Comparison of ENCODE assay signal across 14 cellular contexts in genomic region chr22:28935713-28936112, GRCh38. TPM values are rescaled to one million over a fixed set of nuclear protein-coding genes. Genes with fewer than 3 reads are reported as not detected.
DNase-seq lines count a peak whose midpoint lies in the region; ATAC-seq and TF ChIP-seq lines count a peak whose summit lies in the region.
"Had no signal": no experiment of that assay in that cellular context is flagged by ENCODE, and none has a peak within 500 bp of the region (broad histone marks: within the 10 kb centered on the region; RNA-seq: fewer than 3 reads in every experiment).

No MANE protein-coding gene starts in this region.

- TF ChIP-seq CTCF in GM12865 (IDR thresholded peaks at IDR 0.05; ENCODE audit: insufficient read depth, low read depth, low read length, missing control alignments) (peak; percentile 39), endothelial cell (IDR thresholded peaks at IDR 0.05; ENCODE audit: unreplicated experiment) (peak; percentile 41), psoas muscle (IDR thresholded peaks at IDR 0.05) (peak; percentile 5), thyroid gland (IDR thresholded peaks at IDR 0.05) (peak in 1 of 6 experiments; percentile 20)

- ATAC-seq in psoas muscle (no peak), HG03520 (IDR thresholded peaks at IDR 0.05; ENCODE audit: unreplicated experiment) (no peak)
- ATAC-seq: mucosa of descending colon, right cardiac atrium, Right ventricle myocardium inferior had no signal

- peaks cover 11% of the 10 kb centered on the region for H3K4me1 ChIP-seq in psoas muscle
- peaks cover 32 to 47% of the 10 kb centered on the region in 2 donors for H3K4me1 ChIP-seq in thyroid gland

- H3K27ac Mint-ChIP-seq in endothelial cell (ENCODE audit: unreplicated experiment): no peak overlapping the region

- H3K27me3 ChIP-seq in psoas muscle (ENCODE audit: insufficient read depth in 3 of 3, low read length in 2 of 3) (no peaks in the 10 kb centered on the region), thyroid gland (no peaks in the 10 kb centered on the region)
- H3K27me3 ChIP-seq: suprapubic skin had no signal

- no peaks in the 10 kb centered on the region for H3K9me3 Mint-ChIP-seq in endothelial cell (ENCODE audit: unreplicated experiment)

- 94 to 97% (median 96%) methylated on average over 4 of the region's 4 CpGs for WGBS in psoas muscle, 3 donors
- WGBS in thyroid gland, 2 donors: 93 to 94% methylated on average over 4 of the region's 4 CpGs

- TF ChIP-seq POLR2A in thyroid gland (IDR thresholded peaks at IDR 0.05): no peak

- H3K9me3 ChIP-seq in psoas muscle (no peaks in the 10 kb centered on the region), thyroid gland (no peaks in the 10 kb centered on the region)
- H3K9me3 ChIP-seq: mucosa of descending colon, suprapubic skin had no signal

- H3K27me3 Mint-ChIP-seq in endothelial cell (ENCODE audit: unreplicated experiment): peaks cover 1% of the 10 kb centered on the region

- peaks cover 14% of the 10 kb centered on the region for H3K4me1 Mint-ChIP-seq in endothelial cell (ENCODE audit: unreplicated experiment)

- intact Hi-C loops in psoas muscle (cut with DNase I) (no loop called here), thyroid gland (cut with DNase I) (no loop called here)

- H3K4me3 Mint-ChIP-seq in endothelial cell (ENCODE audit: unreplicated experiment): no peak overlapping the region

- H3K36me3 ChIP-seq in psoas muscle (ENCODE audit: insufficient read depth in 1 of 2, low read depth in 1 of 2) (no peaks in the 10 kb centered on the region), thyroid gland (no peaks in the 10 kb centered on the region)
- H3K36me3 ChIP-seq: suprapubic skin had no signal

- H3K4me3 ChIP-seq in GM12865 (ENCODE audit: low read depth, low read length) (no peak overlapping the region), psoas muscle (no peak overlapping the region), thyroid gland (replicated peaks in 1 of 3) (no peak overlapping the region)
- H3K4me3 ChIP-seq: mucosa of descending colon, suprapubic skin had no signal

- H3K27ac ChIP-seq in psoas muscle: no peak overlapping the region
- no peak overlapping the region for H3K27ac ChIP-seq in thyroid gland
- H3K27ac ChIP-seq: suprapubic skin had no signal

- DNase-seq in GM12865 (ENCODE audit: low read depth) (no peak), NCI-H69 (lab: John Stamatoyannopoulos, UW) (peak; percentile 29), endothelial cell (ENCODE audit: low spot score) (no peak), psoas muscle (no peak), thyroid gland (no peak), NCI-H146 treated with DMSO at 0.1 percent for 48 hours (lab: John Stamatoyannopoulos, UW; ENCODE audit: unreplicated experiment) (no peak)
- DNase-seq: activated T-cell treated with anti-CD3 and anti-CD28 coated beads, Interleukin-2, amount 50 U/mL, for 1 hour; anterior cingulate cortex; mucosa of descending colon; NCI-H524; right cardiac atrium had no signal

- H3K36me3 Mint-ChIP-seq in endothelial cell (ENCODE audit: low read depth, unreplicated experiment): no peaks in the 10 kb centered on the region

RNA-seq across cellular contexts. Expression of gene ZNRF3, which starts 52.3 kb away (rescaled TPM):
- total RNA-seq in endothelial cell (ENCODE audit: unreplicated experiment) (3.3 TPM), psoas muscle (1 to 10 TPM; 4.9 to 8.5 (median 7.4) TPM), thyroid gland (10 to 100 TPM; 10.4 to 18.0 (median 14.2) TPM)
- polyA plus RNA-seq in psoas muscle: 1 to 10 TPM; 2.2 to 4.8 (median 2.4) TPM
